In the genomic region with DNA sequence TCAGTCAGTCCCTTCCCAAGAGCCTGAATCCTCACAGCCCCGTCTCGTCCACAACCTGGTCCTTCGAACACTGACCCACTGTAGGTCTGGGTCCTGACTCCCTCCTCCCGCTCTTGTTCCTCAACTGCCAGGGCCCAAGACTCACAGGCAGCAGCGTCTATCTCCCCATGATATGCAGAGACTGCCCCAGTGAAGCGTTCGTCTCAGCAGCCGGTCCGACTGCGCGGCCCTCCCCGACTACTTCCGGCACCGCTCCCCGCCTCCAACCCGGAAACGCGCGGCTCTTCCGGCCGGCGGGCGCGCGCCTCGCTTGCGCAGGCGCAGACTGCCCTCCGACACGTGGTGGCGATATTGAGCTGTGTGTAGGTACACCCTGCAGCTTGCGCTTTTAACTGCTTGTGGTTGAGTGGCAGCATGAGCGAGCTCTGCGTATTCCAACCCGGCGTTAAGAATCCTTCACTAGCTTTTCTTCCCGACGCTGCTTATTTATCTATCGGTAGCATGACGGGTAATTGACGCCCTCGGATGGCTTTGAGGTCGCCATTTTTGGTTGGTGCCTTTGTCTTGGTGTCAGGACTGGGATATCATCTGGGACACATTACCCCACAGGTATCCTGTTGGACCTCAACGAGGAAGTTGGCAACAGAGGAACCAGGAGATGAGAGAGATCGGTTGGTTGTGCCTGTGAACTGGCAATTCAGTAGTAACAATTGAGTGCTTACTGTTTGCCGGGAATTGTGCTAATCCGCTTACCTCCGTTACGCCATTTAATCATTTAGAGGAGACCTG, we compare ENCODE assay signal across 1 cellular context.
TF ChIP-seq lines count a peak whose summit lies in the region.

A gene with protein sequence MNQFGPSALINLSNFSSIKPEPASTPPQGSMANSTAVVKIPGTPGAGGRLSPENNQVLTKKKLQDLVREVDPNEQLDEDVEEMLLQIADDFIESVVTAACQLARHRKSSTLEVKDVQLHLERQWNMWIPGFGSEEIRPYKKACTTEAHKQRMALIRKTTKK (minus strand): TSS at position 221 of the 789 bp plus-strand sequence. CDS start 20,986 bp downstream, outside the sequence.

TF ChIP-seq in K562, 482 proteins besides CTCF, POLR2A, EP300 and RAD21 (continued from another document and continues in another):
- TF ChIP-seq, protein P1, sequence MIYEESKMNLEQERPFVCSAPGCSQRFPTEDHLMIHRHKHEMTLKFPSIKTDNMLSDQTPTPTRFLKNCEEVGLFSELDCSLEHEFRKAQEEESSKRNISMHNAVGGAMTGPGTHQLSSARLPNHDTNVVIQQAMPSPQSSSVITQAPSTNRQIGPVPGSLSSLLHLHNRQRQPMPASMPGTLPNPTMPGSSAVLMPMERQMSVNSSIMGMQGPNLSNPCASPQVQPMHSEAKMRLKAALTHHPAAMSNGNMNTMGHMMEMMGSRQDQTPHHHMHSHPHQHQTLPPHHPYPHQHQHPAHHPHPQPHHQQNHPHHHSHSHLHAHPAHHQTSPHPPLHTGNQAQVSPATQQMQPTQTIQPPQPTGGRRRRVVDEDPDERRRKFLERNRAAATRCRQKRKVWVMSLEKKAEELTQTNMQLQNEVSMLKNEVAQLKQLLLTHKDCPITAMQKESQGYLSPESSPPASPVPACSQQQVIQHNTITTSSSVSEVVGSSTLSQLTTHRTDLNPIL (CRISPR knock-in tag; IDR thresholded peaks at IDR 0.05) = peak; percentile 55; the same call in 1 of the 2 replicates
- TF ChIP-seq RHOXF2B (CRISPR knock-in tag; conservative IDR thresholded peaks at IDR 0.05) (0 out of 2 replicates have a peak, but pooled peaks have one; percentile 90), TAF9B (IDR thresholded peaks at IDR 0.05; ENCODE audit: partially characterized antibody) (peak; percentile 96), DEAF1 (CRISPR knock-in tag; IDR thresholded peaks at IDR 0.05) (peak; percentile 78), ZNF75A (CRISPR knock-in tag; IDR thresholded peaks at IDR 0.05) (0 out of 2 replicates have a peak, but pooled peaks have one; percentile 8), MECOM (CRISPR knock-in tag; IDR thresholded peaks at IDR 0.05) (no peak), FOXK2 (conservative IDR thresholded peaks at IDR 0.05 in 1 of 2, IDR thresholded peaks at IDR 0.05 in 1 of 2; ENCODE audit: low read depth in 2 of 2) (peak; percentile 94 to 97), XRCC3 (IDR thresholded peaks at IDR 0.05) (no peak), XRCC5 (IDR thresholded peaks at IDR 0.05; ENCODE audit: low read depth, low read length) (0 out of 2 replicates have a peak, but pooled peaks have one; percentile 20), ARID3B (CRISPR knock-in tag; IDR thresholded peaks at IDR 0.05; ENCODE audit: borderline replicate concordance) (0 out of 2 replicates have a peak, but pooled peaks have one; percentile 38), NFRKB (IDR thresholded peaks at IDR 0.05; ENCODE audit: low read depth) (peak; percentile 97), JUN (IDR thresholded peaks at IDR 0.05; ENCODE audit: borderline replicate concordance, low read depth, low read length) (peak; percentile 85; the same call in 1 of the 2 replicates), JUN (CRISPR knock-in tag; IDR thresholded peaks at IDR 0.05; ENCODE audit: borderline replicate concordance) (peak; percentile 92; the same call in 1 of the 2 replicates), GABPB1 (CRISPR knock-in tag; IDR thresholded peaks at IDR 0.05) (peak; percentile 99), ZFX (CRISPR knock-in tag; IDR thresholded peaks at IDR 0.05) (peak; percentile 90), TRIM25 (IDR thresholded peaks at IDR 0.05; ENCODE audit: borderline replicate concordance) (0 out of 2 replicates have a peak, but pooled peaks have one; percentile 44), ZNF778 (CRISPR knock-in tag; IDR thresholded peaks at IDR 0.05) (no peak), KLF13 (tag; IDR thresholded peaks at IDR 0.05; ENCODE audit: borderline replicate concordance, low read depth) (peak; percentile 35; the same call in 1 of the 2 replicates), BCL6 (CRISPR knock-in tag; IDR thresholded peaks at IDR 0.05) (no peak), MAZ (CRISPR knock-in tag; conservative IDR thresholded peaks at IDR 0.05 in 1 of 2, IDR thresholded peaks at IDR 0.05 in 1 of 2) (peak; percentile 80 to 95), LEF1 (IDR thresholded peaks at IDR 0.05) (no peak), RREB1 (CRISPR knock-in tag; IDR thresholded peaks at IDR 0.05) (0 out of 2 replicates have a peak, but pooled peaks have one; percentile 6), CBX8 (IDR thresholded peaks at IDR 0.05; ENCODE audit: borderline replicate concordance, extremely low read depth, low read depth, low read length, poor library complexity, severe bottlenecking) (no peak), CBX1 (IDR thresholded peaks at IDR 0.05; ENCODE audit: low read depth) (peak; percentile 92; the same call in 1 of the 2 replicates), SRSF9 (IDR thresholded peaks at IDR 0.05; ENCODE audit: borderline replicate concordance, low read depth, low read length) (no peak), LARP7 (IDR thresholded peaks at IDR 0.05) (peak; percentile 84; the same call in 1 of the 2 replicates)
- TF ChIP-seq, protein P2, sequence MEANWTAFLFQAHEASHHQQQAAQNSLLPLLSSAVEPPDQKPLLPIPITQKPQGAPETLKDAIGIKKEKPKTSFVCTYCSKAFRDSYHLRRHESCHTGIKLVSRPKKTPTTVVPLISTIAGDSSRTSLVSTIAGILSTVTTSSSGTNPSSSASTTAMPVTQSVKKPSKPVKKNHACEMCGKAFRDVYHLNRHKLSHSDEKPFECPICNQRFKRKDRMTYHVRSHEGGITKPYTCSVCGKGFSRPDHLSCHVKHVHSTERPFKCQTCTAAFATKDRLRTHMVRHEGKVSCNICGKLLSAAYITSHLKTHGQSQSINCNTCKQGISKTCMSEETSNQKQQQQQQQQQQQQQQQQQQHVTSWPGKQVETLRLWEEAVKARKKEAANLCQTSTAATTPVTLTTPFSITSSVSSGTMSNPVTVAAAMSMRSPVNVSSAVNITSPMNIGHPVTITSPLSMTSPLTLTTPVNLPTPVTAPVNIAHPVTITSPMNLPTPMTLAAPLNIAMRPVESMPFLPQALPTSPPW (CRISPR knock-in tag; IDR thresholded peaks at IDR 0.05) = peak; percentile 88
- TF ChIP-seq, protein P3, sequence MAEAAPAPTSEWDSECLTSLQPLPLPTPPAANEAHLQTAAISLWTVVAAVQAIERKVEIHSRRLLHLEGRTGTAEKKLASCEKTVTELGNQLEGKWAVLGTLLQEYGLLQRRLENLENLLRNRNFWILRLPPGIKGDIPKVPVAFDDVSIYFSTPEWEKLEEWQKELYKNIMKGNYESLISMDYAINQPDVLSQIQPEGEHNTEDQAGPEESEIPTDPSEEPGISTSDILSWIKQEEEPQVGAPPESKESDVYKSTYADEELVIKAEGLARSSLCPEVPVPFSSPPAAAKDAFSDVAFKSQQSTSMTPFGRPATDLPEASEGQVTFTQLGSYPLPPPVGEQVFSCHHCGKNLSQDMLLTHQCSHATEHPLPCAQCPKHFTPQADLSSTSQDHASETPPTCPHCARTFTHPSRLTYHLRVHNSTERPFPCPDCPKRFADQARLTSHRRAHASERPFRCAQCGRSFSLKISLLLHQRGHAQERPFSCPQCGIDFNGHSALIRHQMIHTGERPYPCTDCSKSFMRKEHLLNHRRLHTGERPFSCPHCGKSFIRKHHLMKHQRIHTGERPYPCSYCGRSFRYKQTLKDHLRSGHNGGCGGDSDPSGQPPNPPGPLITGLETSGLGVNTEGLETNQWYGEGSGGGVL (CRISPR knock-in tag; IDR thresholded peaks at IDR 0.05) = 0 out of 2 replicates have a peak, but pooled peaks have one; percentile 25
- TF ChIP-seq, protein P4, sequence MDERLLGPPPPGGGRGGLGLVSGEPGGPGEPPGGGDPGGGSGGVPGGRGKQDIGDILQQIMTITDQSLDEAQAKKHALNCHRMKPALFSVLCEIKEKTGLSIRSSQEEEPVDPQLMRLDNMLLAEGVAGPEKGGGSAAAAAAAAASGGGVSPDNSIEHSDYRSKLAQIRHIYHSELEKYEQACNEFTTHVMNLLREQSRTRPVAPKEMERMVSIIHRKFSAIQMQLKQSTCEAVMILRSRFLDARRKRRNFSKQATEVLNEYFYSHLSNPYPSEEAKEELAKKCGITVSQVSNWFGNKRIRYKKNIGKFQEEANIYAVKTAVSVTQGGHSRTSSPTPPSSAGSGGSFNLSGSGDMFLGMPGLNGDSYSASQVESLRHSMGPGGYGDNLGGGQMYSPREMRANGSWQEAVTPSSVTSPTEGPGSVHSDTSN (CRISPR knock-in tag; IDR thresholded peaks at IDR 0.05; ENCODE audit: low read depth) = no peak; the same call in 1 of the 2 replicates
- TF ChIP-seq, protein P4 (tag; conservative IDR thresholded peaks at IDR 0.05; ENCODE audit: low read depth) = peak; percentile 82
